In genomic region chr14:82755476-82755875, GRCh38 we compare ENCODE assay signal across 19 cellular contexts.
"Had no signal": no experiment of that assay in that cellular context is flagged by ENCODE, and none has a peak within 500 bp of the region (broad histone marks: within the 10 kb centered on the region; RNA-seq: fewer than 3 reads in every experiment).

No MANE protein-coding gene starts in this region.

- H3K27ac Mint-ChIP-seq: naive B cell; natural killer cell; nephron progenitor cell; neural progenitor cell; progenitor cell of endocrine pancreas; stimulated activated naive B cell treated with anti-CD40 and anti-IgM and Interleukin-4, amounts not matched to agents 10 μg/mL and 1 μg/mL and 100 μg/mL, for 72 hours; type B pancreatic cell had no signal

- DNase-seq: islet precursor cell; left ventricle myocardium inferior; mesenchymal stem cell; naive B cell; natural killer cell; nephron progenitor cell; occipital lobe; right lobe of liver; stimulated activated CD4-positive, alpha-beta T cell treated with anti-CD3 and anti-CD28 coated beads, Interleukin-12 subunit alpha, Interleukin-12 subunit beta, amount 100 ng/mL, for 4 hours; stimulated activated CD4-positive, alpha-beta T cell treated with anti-CD3 and anti-CD28 coated beads, Interleukin-15, amount 100 ng/mL, for 24 hours; stimulated activated CD4-positive, alpha-beta T cell treated with anti-CD3 and anti-CD28 coated beads, Interleukin-2, amount 100 ng/mL, for 24 hours; stimulated activated CD4-positive, alpha-beta T cell treated with anti-CD3 and anti-CD28 coated beads, Interleukin-4, amount 100 ng/mL, for 1 hour; stimulated activated naive B cell treated with anti-CD40 and anti-IgM and Interleukin-4, amounts not matched to agents 10 μg/mL and 1 μg/mL and 100 μg/mL, for 72 hours; stimulated activated naive CD8-positive, alpha-beta T cell treated with anti-CD3 and anti-CD28 coated beads, Interleukin-15, Interleukin-2, amounts not matched to agents 100 U/mL and 50 U/mL, for 24 hours; stomach; uterus had no signal

- H3K27me3 Mint-ChIP-seq: naive B cell; progenitor cell of endocrine pancreas; stimulated activated naive B cell treated with anti-CD40 and anti-IgM and Interleukin-4, amounts not matched to agents 10 μg/mL and 1 μg/mL and 100 μg/mL, for 72 hours; type B pancreatic cell had no signal

- H3K4me1 Mint-ChIP-seq: naive B cell; natural killer cell; stimulated activated naive B cell treated with anti-CD40 and anti-IgM and Interleukin-4, amounts not matched to agents 10 μg/mL and 1 μg/mL and 100 μg/mL, for 72 hours had no signal

- H3K36me3 Mint-ChIP-seq: naive B cell; neural progenitor cell; stimulated activated naive B cell treated with anti-CD40 and anti-IgM and Interleukin-4, amounts not matched to agents 10 μg/mL and 1 μg/mL and 100 μg/mL, for 72 hours; type B pancreatic cell had no signal

- ATAC-seq: natural killer cell; right lobe of liver; stimulated activated naive B cell treated with anti-CD40 and anti-IgM and Interleukin-4, amounts not matched to agents 10 μg/mL and 1 μg/mL and 100 μg/mL, for 72 hours; stimulated activated naive CD8-positive, alpha-beta T cell treated with anti-CD3 and anti-CD28 coated beads, Interleukin-15, Interleukin-2, amounts not matched to agents 100 U/mL and 50 U/mL, for 24 hours had no signal

- H3K4me3 Mint-ChIP-seq: naive B cell; natural killer cell; nephron progenitor cell; neural progenitor cell; stimulated activated naive B cell treated with anti-CD40 and anti-IgM and Interleukin-4, amounts not matched to agents 10 μg/mL and 1 μg/mL and 100 μg/mL, for 72 hours; type B pancreatic cell had no signal

- H3K9me3 Mint-ChIP-seq: type B pancreatic cell had no signal
